ENCODE assay signal across 24 cellular contexts in genomic region chr10:129607607-129608006, GRCh38.
A peak's percentile ranks its signal among the peaks of the same experiment; 100 is the strongest.
DNase-seq lines count a peak whose midpoint lies in the region; ATAC-seq, FAIRE-seq and TF ChIP-seq lines count a peak whose summit lies in the region.
"Had no signal": no experiment of that assay in that cellular context is flagged by ENCODE, and none has a peak within 500 bp of the region (broad histone marks: within the 10 kb centered on the region; RNA-seq: fewer than 3 reads in every experiment).

No MANE protein-coding gene starts in this region.

- no peak overlapping the region for H2AK5ac ChIP-seq in IMR-90 (ENCODE audit: low read depth, low read length)

- no peak for FAIRE-seq in astrocyte (lab: Jason Lieb, UNC)
- FAIRE-seq: A549, D721Med, GM12892, GM19239, H54 had no signal

- H3K9me3 ChIP-seq in DOHH2 (ENCODE audit: control insufficient read depth, insufficient read depth, low read length): no peaks in the 10 kb centered on the region
- H3K9me3 ChIP-seq in IMR-90 (ENCODE audit: control insufficient read depth, insufficient read depth, low read length): no peaks in the 10 kb centered on the region
- H3K9me3 ChIP-seq in astrocyte (ENCODE audit: insufficient read depth, low read depth, low read length): no peaks in the 10 kb centered on the region
- H3K9me3 ChIP-seq: A549, BE2C, HAP-1 had no signal

- H3K36me3 ChIP-seq in DOHH2 (ENCODE audit: control insufficient read depth, low read length) (peaks cover 3% of the 10 kb centered on the region; the same call in 1 of the 2 replicates), IMR-90 (ENCODE audit: control insufficient read depth, insufficient read depth, low read length) (no peaks in the 10 kb centered on the region), astrocyte (ENCODE audit: insufficient read depth, low read length) (no peaks in the 10 kb centered on the region)
- H3K36me3 ChIP-seq: BE2C, HAP-1 had no signal

- no peak for TF ChIP-seq RAD21 in IMR-90 (IDR thresholded peaks at IDR 0.05; ENCODE audit: low read length)

- H2AFZ ChIP-seq in IMR-90 (replicated peaks; ENCODE audit: low read length, poor library complexity) (no peak overlapping the region), astrocyte (ENCODE audit: low read depth, low read length) (no peak overlapping the region)

- H3K9me3 Mint-ChIP-seq in astrocyte (ENCODE audit: unreplicated experiment): peaks cover 5% of the 10 kb centered on the region

- H4K5ac ChIP-seq in IMR-90 (ENCODE audit: low read depth, low read length): no peak overlapping the region

- no peak overlapping the region for H3K18ac ChIP-seq in IMR-90 (ENCODE audit: low read depth, low read length)

- BruUV-seq in IMR-90 (replicated peaks; lab: Mats Ljungman, UMichigan): no TSS peak

- no peak overlapping the region for H4K8ac ChIP-seq in IMR-90 (ENCODE audit: low read depth in 2 of 2, low read length in 2 of 2)

- no peak overlapping the region for H4K91ac ChIP-seq in IMR-90 (ENCODE audit: insufficient read depth, low read depth, low read length)

- H3K4me3 ChIP-seq in DOHH2 (ENCODE audit: low read length): no peak overlapping the region
- H3K4me3 ChIP-seq in IMR-90 (ENCODE audit: insufficient read depth, low read depth, low read length): no peak overlapping the region
- no peak overlapping the region for H3K4me3 ChIP-seq in astrocyte (ENCODE audit: insufficient read depth, low read depth, low read length)
- H3K4me3 ChIP-seq: A549; BLaER1 treated with 17β-estradiol and CSF1 and Interleukin-3, amounts not matched to agents 10 nM and 100 nM; HAP-1 had no signal

- H3K27me3 ChIP-seq in DOHH2 (ENCODE audit: control insufficient read depth, low read length): no peaks in the 10 kb centered on the region
- H3K27me3 ChIP-seq in IMR-90 (ENCODE audit: control insufficient read depth, insufficient read depth, low read length): no peaks in the 10 kb centered on the region
- no peaks in the 10 kb centered on the region for H3K27me3 ChIP-seq in astrocyte (ENCODE audit: insufficient read depth, low read length)
- H3K27me3 ChIP-seq: BE2C; BLaER1 treated with 17β-estradiol and CSF1 and Interleukin-3, amounts not matched to agents 10 nM and 100 nM had no signal

- H2BK5ac ChIP-seq in IMR-90 (ENCODE audit: low read depth, low read length, poor library complexity, severe bottlenecking): no peak overlapping the region

- in situ Hi-C loops in IMR-90 (cut with MboI; ENCODE audit: low sequenced_read_pairs): no loop called here

- ATAC-seq in IMR-90 (ENCODE audit: low read depth): no peak
- no peak for ATAC-seq in HG03378 (IDR thresholded peaks at IDR 0.05; ENCODE audit: unreplicated experiment)
- ATAC-seq: A549 had no signal

- H3K14ac ChIP-seq in IMR-90 (replicated peaks; ENCODE audit: low read depth, low read length): no peak overlapping the region

- no peaks in the 10 kb centered on the region for H3K4me1 Mint-ChIP-seq in astrocyte (ENCODE audit: low read depth, unreplicated experiment)

- H3K27ac Mint-ChIP-seq in astrocyte (ENCODE audit: unreplicated experiment): peak overlapping the region; percentile 79
- H3K27ac Mint-ChIP-seq: CD14-positive monocyte; CD4-positive, alpha-beta T cell had no signal

- H3K36me3 Mint-ChIP-seq in astrocyte (ENCODE audit: low read depth, unreplicated experiment): no peaks in the 10 kb centered on the region

- DNase-seq in IMR-90 (no peak), astrocyte (ENCODE audit: low read depth) (no peak), islet precursor cell (peak; percentile 12), SW 1271 (lab: John Stamatoyannopoulos, UW) (no peak)
- no peak for DNase-seq in stimulated activated CD4-positive, alpha-beta T cell treated with anti-CD3 and anti-CD28 coated beads, Interleukin-4, amount 100 ng/mL, for 24 hours
- DNase-seq: 8988T; ACHN; AML-193; BE2C; CD4-positive, alpha-beta T cell; CD8-positive, alpha-beta memory T cell; DMS 273 treated with DMSO at 0.1 percent for 48 hours; GF-D8; GOT3 had no signal

- H3K4me3 Mint-ChIP-seq in astrocyte (ENCODE audit: unreplicated experiment): no peak overlapping the region
- H3K4me3 Mint-ChIP-seq: CD14-positive monocyte; CD4-positive, alpha-beta T cell; CD8-positive, alpha-beta memory T cell had no signal

- H3K79me2 ChIP-seq in DOHH2 (ENCODE audit: control insufficient read depth, low read length) (peaks cover 3% of the 10 kb centered on the region; the same call in 1 of the 2 replicates), astrocyte (ENCODE audit: insufficient read depth, low read length) (no peaks in the 10 kb centered on the region)

- CTCF ChIA-PET in IMR-90 (lab: Yijun Ruan, JAX): no interaction called here

- H3K4me1 ChIP-seq in DOHH2 (ENCODE audit: control insufficient read depth, low read length) (peaks cover 50% of the 10 kb centered on the region), IMR-90 (ENCODE audit: control insufficient read depth, insufficient read depth, low read length) (no peaks in the 10 kb centered on the region), astrocyte (ENCODE audit: insufficient read depth, low read length) (no peaks in the 10 kb centered on the region)
- H3K4me1 ChIP-seq: A549, BE2C, HAP-1 had no signal

- WGBS in IMR-90 (ENCODE audit: extremely low coverage in 2 of 2, insufficient read length in 1 of 2), 2 experiments: no CpG with 5 or more reads among the region's 7 CpGs

- peaks cover 22% of the 10 kb centered on the region for H3F3A ChIP-seq in DOHH2 (ENCODE audit: control insufficient read depth, insufficient read depth)

- dilution Hi-C loops in IMR-90 (cut with HindIII; ENCODE audit: low sequenced_read_pairs, unreplicated experiment): no loop called here

- POLR2A ChIA-PET in IMR-90 (lab: Charles Lee; ENCODE audit: unreplicated experiment): no interaction called here

- 0 out of 2 replicates have a peak overlapping the region, but pooled peaks have one; percentile 92 for H3K27ac ChIP-seq in DOHH2 (ENCODE audit: low read depth, low read length)
- no peak overlapping the region for H3K27ac ChIP-seq in IMR-90 (ENCODE audit: insufficient read depth, low read length)
- no peak overlapping the region for H3K27ac ChIP-seq in astrocyte (ENCODE audit: low read depth, low read length)
- H3K27ac ChIP-seq: A549; BLaER1 treated with 17β-estradiol and CSF1 and Interleukin-3, amounts not matched to agents 10 nM and 100 nM had no signal

- no peak overlapping the region for H2BK20ac ChIP-seq in IMR-90 (ENCODE audit: low read depth, low read length)

- H4K20me1 ChIP-seq in DOHH2 (ENCODE audit: control insufficient read depth, insufficient read depth, low read depth, low read length): no peaks in the 10 kb centered on the region
- H4K20me1 ChIP-seq in IMR-90 (ENCODE audit: insufficient read depth, low read length): no peaks in the 10 kb centered on the region
- H4K20me1 ChIP-seq in astrocyte (ENCODE audit: insufficient read depth, low read length): no peaks in the 10 kb centered on the region

- no peaks in the 10 kb centered on the region for H3K9me1 ChIP-seq in IMR-90 (ENCODE audit: insufficient read depth, low read length)

- no peaks in the 10 kb centered on the region for H3K27me3 Mint-ChIP-seq in astrocyte (ENCODE audit: low read depth, unreplicated experiment)
- H3K27me3 Mint-ChIP-seq: CD4-positive, alpha-beta T cell had no signal

- no peak overlapping the region for H3K9ac ChIP-seq in IMR-90 (ENCODE audit: low read depth, low read length)
- H3K9ac ChIP-seq in astrocyte (ENCODE audit: low read length): no peak overlapping the region
- H3K9ac ChIP-seq: BLaER1 treated with 17β-estradiol and CSF1 and Interleukin-3, amounts not matched to agents 10 nM and 100 nM had no signal

- H3K56ac ChIP-seq in IMR-90 (ENCODE audit: extremely low read depth, insufficient read depth, low read length): no peak overlapping the region

- TF ChIP-seq CTCF in DOHH2 (IDR thresholded peaks at IDR 0.05; ENCODE audit: low read depth, low read length, poor library complexity, severe bottlenecking) (no peak), IMR-90 (conservative IDR thresholded peaks at IDR 0.05; ENCODE audit: low read depth, low read length) (no peak), astrocyte (IDR thresholded peaks at IDR 0.05; ENCODE audit: insufficient read depth, low read depth, low read length) (no peak)

- H2BK120ac ChIP-seq in IMR-90 (ENCODE audit: low read depth, low read length): no peak overlapping the region

- H2AK9ac ChIP-seq in IMR-90 (replicated peaks; ENCODE audit: low read depth, low read length, poor library complexity): no peak overlapping the region

- no peak for TF ChIP-seq POLR2A in IMR-90 (IDR thresholded peaks at IDR 0.05; ENCODE audit: low read depth, low read length)

- no peak overlapping the region for H3K4me2 ChIP-seq in DOHH2 (ENCODE audit: low read length)
- H3K4me2 ChIP-seq in IMR-90 (ENCODE audit: low read depth, low read length): no peak overlapping the region
- H3K4me2 ChIP-seq in astrocyte (ENCODE audit: low read length): no peak overlapping the region
- H3K4me2 ChIP-seq: A549; BLaER1 treated with 17β-estradiol and CSF1 and Interleukin-3, amounts not matched to agents 10 nM and 100 nM had no signal

- H3K4ac ChIP-seq in IMR-90 (ENCODE audit: low read depth, low read length): no peak overlapping the region

- no peaks in the 10 kb centered on the region for H3K79me1 ChIP-seq in IMR-90 (ENCODE audit: low read depth in 1 of 2, low read length in 2 of 2)

- no peaks in the 10 kb centered on the region for H3K9me2 ChIP-seq in DOHH2 (replicated peaks; ENCODE audit: control insufficient read depth, low read length)

- H2BK15ac ChIP-seq in IMR-90 (ENCODE audit: low read depth, low read length): no peak overlapping the region

- no peak overlapping the region for H3K23ac ChIP-seq in IMR-90 (ENCODE audit: low read depth, low read length)

- intact Hi-C loops in IMR-90 (cut with micrococcal nuclease): no loop called here

TF ChIP-seq in IMR-90, 13 proteins besides CTCF, POLR2A, EP300 and RAD21:
- TF ChIP-seq CEBPB (IDR thresholded peaks at IDR 0.05; ENCODE audit: low read depth, low read length) (peak; percentile 58; the same call in 1 of the 2 replicates), USF2 (IDR thresholded peaks at IDR 0.05; ENCODE audit: low read depth, low read length) (no peak), MXI1 (IDR thresholded peaks at IDR 0.05; ENCODE audit: borderline replicate concordance, low read depth, low read length) (no peak), SMC3 (IDR thresholded peaks at IDR 0.05; ENCODE audit: low read depth, low read length) (no peak)
